In genomic region chr4:90127706-90128345, GRCh38 we compare ENCODE assay signal across 8 cellular contexts. TPM values are rescaled to one million over a fixed set of nuclear protein-coding genes. Genes with fewer than 3 reads are reported as not detected.
DNase-seq lines count a peak whose midpoint lies in the region; ATAC-seq, FAIRE-seq and TF ChIP-seq lines count a peak whose summit lies in the region.

No MANE protein-coding gene starts in this region.

- CTCF ChIA-PET in H1 (lab: Charles Lee; ENCODE audit: partially characterized antibody): interaction anchor here (1.8 kb wide), 1 partner anchor 22 kb away, joined by 4 read pairs; no protein-coding TSS in a partner anchor

- 2% methylated on average over 42 of the region's 81 CpGs; no CpG with 5 or more reads in 1 of the 2 experiments for WGBS in H1 (ENCODE audit: extremely low coverage in 1 of 2, insufficient coverage in 1 of 2, insufficient read length in 1 of 2, insufficient replicate concordance in 2 of 2, low coverage in 1 of 2, low lambda C conversion rate in 2 of 2, missing lambda C conversion rate in 1 of 2), 2 experiments
- WGBS in aorta, 2 donors: 0 to 1% methylated on average over 39 to 81 of the region's 81 CpGs

- H4K8ac ChIP-seq in H1 (ENCODE audit: extremely low read depth, insufficient read depth, low read length): peak overlapping the region; percentile 60; the same call in 1 of the 2 replicates

- no peak overlapping the region; the same call in 1 of the 2 replicates for H2BK15ac ChIP-seq in H1 (ENCODE audit: low read length)

- H3K23ac ChIP-seq in H1 (ENCODE audit: insufficient read length): no peak overlapping the region

- no peaks in the 10 kb centered on the region for H3K79me2 ChIP-seq in H1 (ENCODE audit: control insufficient read depth in 1 of 2, insufficient read depth in 2 of 2, low read length in 2 of 2)

- DNase-seq in NCI-H1417 (lab: John Stamatoyannopoulos, UW) (peak; percentile 63 to 92 (median 86)), NCI-H1417 treated with DMSO at 0.1 percent for 48 hours (lab: John Stamatoyannopoulos, UW) (no peak), RKO (ENCODE audit: low spot score) (peak; percentile 7), H1 (ENCODE audit: low read depth in 1 of 2, low spot score in 2 of 2) (no peak), mucosa of descending colon (peak in 1 of 3 donors; percentile 65), aorta (peak; percentile 40 to 76), pons (ENCODE audit: low spot score) (no peak)

- peaks cover 13% of the 10 kb centered on the region for H3K23me2 ChIP-seq in H1 (ENCODE audit: low read depth, low read length)

- peak; percentile 28 for ATAC-seq in HG02571 (IDR thresholded peaks at IDR 0.05; ENCODE audit: unreplicated experiment)
- peak; percentile 73 for ATAC-seq in mucosa of descending colon
- ATAC-seq in aorta (ENCODE audit: low FRiP score): peak; percentile 68

- no peak overlapping the region for H2AK5ac ChIP-seq in H1 (ENCODE audit: low read depth, low read length)

- peak overlapping the region; percentile 18; the same call in 1 of the 2 replicates for H2BK12ac ChIP-seq in H1 (ENCODE audit: low read depth, low read length)

- peak overlapping the region; percentile 1 to 46 (median 20); a peak in 6 of 7 replicates for H3K9ac ChIP-seq in H1 (replicated peaks in 1 of 4; ENCODE audit: extremely low read depth in 1 of 4, low read depth in 3 of 4, low read length in 3 of 4)

- H3K27ac ChIP-seq in H1 (ENCODE audit: low read depth, low read length) (no peak overlapping the region), aorta (ENCODE audit: low read depth in 1 of 2, low read length in 2 of 2) (no peak overlapping the region)

- FAIRE-seq in H1 (lab: Jason Lieb, UNC): no peak

- peak overlapping the region; percentile 87 to 92 for H3K4me2 ChIP-seq in H1 (ENCODE audit: insufficient read depth in 1 of 2, low read depth in 2 of 2, low read length in 2 of 2)

- H3K4me1 ChIP-seq in H1 (replicated peaks in 1 of 4; ENCODE audit: control insufficient read depth in 3 of 4, insufficient read depth in 4 of 4, low read length in 3 of 4) (peaks cover 2 to 9% (median 5%) of the 10 kb centered on the region in 4 experiments; a peak in 4 of 7 replicates), mucosa of descending colon (ENCODE audit: low read depth) (no peaks in the 10 kb centered on the region), aorta (ENCODE audit: control insufficient read depth in 1 of 2, insufficient read depth in 2 of 2, low read length in 2 of 2) (no peaks in the 10 kb centered on the region)

- TF ChIP-seq RAD21 in H1 (IDR thresholded peaks at IDR 0.05 in 1 of 2, conservative IDR thresholded peaks at IDR 0.05 in 1 of 2; ENCODE audit: low read depth in 2 of 2, low read length in 2 of 2): no peak

- TF ChIP-seq POLR2A in H1 (IDR thresholded peaks at IDR 0.05; ENCODE audit: control extremely low read depth in 1 of 2, low read depth in 2 of 2, low read length in 2 of 2): no peak

- no peak overlapping the region for H2BK5ac ChIP-seq in H1 (ENCODE audit: low read depth, low read length)

- no peak overlapping the region for H3K56ac ChIP-seq in H1 (replicated peaks; ENCODE audit: insufficient read length, low read depth, low read length)

- no peaks in the 10 kb centered on the region for H4K20me1 ChIP-seq in H1 (replicated peaks in 1 of 2; ENCODE audit: control insufficient read depth in 1 of 2, insufficient read depth in 2 of 2, low read length in 2 of 2)

- peak overlapping the region; percentile 65 for H3K18ac ChIP-seq in H1 (ENCODE audit: extremely low read depth, low read length)

- intact Hi-C loops in mucosa of descending colon (cut with DNase I, micrococcal nuclease): no loop called here
- intact Hi-C loops in aorta (cut with DNase I): no loop called here

- no peak overlapping the region for H2BK120ac ChIP-seq in H1 (replicated peaks; ENCODE audit: low read depth, low read length)

- H3K4ac ChIP-seq in H1 (replicated peaks; ENCODE audit: insufficient read length, low read depth, low read length): no peak overlapping the region

- peak overlapping the region; percentile 46; the same call in 1 of the 2 replicates for H2AFZ ChIP-seq in H1 (ENCODE audit: low read length)

- no peak overlapping the region for H3K14ac ChIP-seq in H1 (ENCODE audit: insufficient read length)

- H3K4me3 ChIP-seq in H1 (ENCODE audit: extremely low read depth in 1 of 4, insufficient read depth in 2 of 4, low read depth in 3 of 4, low read length in 4 of 4) (peak overlapping the region; percentile 69 to 87 (median 78)), mucosa of descending colon (peak overlapping the region; percentile 58), aorta (ENCODE audit: low read length in 2 of 2) (peak overlapping the region; percentile 0 to 71)

- no peaks in the 10 kb centered on the region for H3K79me1 ChIP-seq in H1 (ENCODE audit: low read depth, low read length)

- POLR2A ChIA-PET in H1 (lab: Charles Lee; ENCODE audit: partially characterized antibody): interaction anchor here (1.2 to 1.8 kb wide), 2 partner anchors 8 to 71 kb away, joined by 3 to 4 read pairs; no protein-coding TSS in a partner anchor

- H4K5ac ChIP-seq in H1 (ENCODE audit: insufficient read length, low read depth, low read length): no peak overlapping the region

- no peak for TF ChIP-seq EP300 in H1 (IDR thresholded peaks at IDR 0.05; ENCODE audit: borderline replicate concordance in 1 of 2, low read depth in 2 of 2, low read length in 2 of 2)

- H3K27me3 ChIP-seq in H1 (replicated peaks in 1 of 4; ENCODE audit: control insufficient read depth in 3 of 4, extremely low read depth in 1 of 4, insufficient read depth in 3 of 4, low read length in 3 of 4): peaks cover 0 to 28% (median 14%) of the 10 kb centered on the region in 4 experiments; a peak in 6 of 7 replicates
- peaks cover 0 to 2% of the 10 kb centered on the region in 2 donors for H3K27me3 ChIP-seq in aorta (ENCODE audit: control insufficient read depth in 1 of 2, insufficient read depth in 2 of 2, low read length in 1 of 2)

- H4K91ac ChIP-seq in H1 (replicated peaks; ENCODE audit: insufficient read length, low read length): peak overlapping the region; percentile 46

- no peaks in the 10 kb centered on the region for H3K36me3 ChIP-seq in H1 (ENCODE audit: control insufficient read depth in 2 of 4, insufficient read depth in 4 of 4, low read length in 3 of 4)
- no peaks in the 10 kb centered on the region for H3K36me3 ChIP-seq in mucosa of descending colon (ENCODE audit: low read depth)
- no peaks in the 10 kb centered on the region for H3K36me3 ChIP-seq in aorta (ENCODE audit: control insufficient read depth in 1 of 2, insufficient read depth in 2 of 2, low read length in 1 of 2)

- TF ChIP-seq CTCF in H1 (IDR thresholded peaks at IDR 0.05; ENCODE audit: control extremely low read depth in 1 of 3, insufficient read depth in 1 of 3, low read depth in 1 of 3, low read length in 3 of 3) (no peak), mucosa of descending colon (IDR thresholded peaks at IDR 0.05) (no peak)

- no peaks in the 10 kb centered on the region for H3K9me3 ChIP-seq in H1 (ENCODE audit: insufficient read depth in 2 of 2, low read depth in 1 of 2, low read length in 1 of 2)
- no peaks in the 10 kb centered on the region for H3K9me3 ChIP-seq in mucosa of descending colon
- no peaks in the 10 kb centered on the region for H3K9me3 ChIP-seq in aorta (ENCODE audit: control insufficient read depth, low read length)

- no peak overlapping the region for H2BK20ac ChIP-seq in H1 (ENCODE audit: low read length)

TF ChIP-seq in H1, 55 proteins besides CTCF, POLR2A, EP300 and RAD21 (continues in another document):
- TF ChIP-seq GABPA (IDR thresholded peaks at IDR 0.05; ENCODE audit: borderline replicate concordance, insufficient read depth, low read length) (no peak), HDAC2 (IDR thresholded peaks at IDR 0.05; ENCODE audit: borderline replicate concordance in 1 of 2, low read depth in 2 of 2, low read length in 2 of 2) (0 out of 4 replicates have a peak, but pooled peaks of 1 of the 2 experiments have one; percentile 3), SUZ12 (IDR thresholded peaks at IDR 0.05; ENCODE audit: low read length) (peak; percentile 53; the same call in 1 of the 2 replicates), BCL11A (IDR thresholded peaks at IDR 0.05; ENCODE audit: low read depth in 2 of 2, low read length in 2 of 2) (no peak), ATF2 (IDR thresholded peaks at IDR 0.05; ENCODE audit: low read length) (no peak), ASH2L (IDR thresholded peaks at IDR 0.05; ENCODE audit: low read length) (peak; percentile 57), RXRA (IDR thresholded peaks at IDR 0.05; ENCODE audit: insufficient read depth, low read depth, low read length) (no peak), KDM4A (IDR thresholded peaks at IDR 0.05; ENCODE audit: low read depth, low read length, severe bottlenecking) (peak; percentile 75), E2F6 (IDR thresholded peaks at IDR 0.05) (0 out of 2 replicates have a peak, but pooled peaks have one; percentile 18)

RNA-seq across cellular contexts. Expression of gene CCSER1, which starts 0.6 kb away (rescaled TPM):
- total RNA-seq in H1 (2021; fragmentation: NEBNext Ultra II Directional; extraction: Animal tissue kit (Norgen Biotek cat#: 25700)): 0.84 and 0.90 TPM in 2 replicates
- polyA plus RNA-seq in H1 (2011; rRNA removed) (0.11 and 0.26 TPM in 2 replicates), aorta (1 to 10 TPM in 1 of 2 donors, not detected in 1; 2.0 TPM)
- polyA plus RNA-seq in H1 (2011; cell fraction: cytosol; rRNA removed): 0.41 TPM
- 0.37 TPM for polyA plus RNA-seq in H1 (2011; cell fraction: nucleus; rRNA removed)
- 0.15 to 1.2 TPM (median 0.41 TPM) in 4 replicates for polyA plus RNA-seq in H1 (2012, experiment 1 of 2)
- 0.07 TPM for polyA plus RNA-seq in H1 (2012, experiment 2 of 2)
- 0.20 TPM for polyA plus RNA-seq in H1 (2013, experiment 1 of 2)
- polyA plus RNA-seq in H1 (2013, experiment 2 of 2): 0.33 TPM
- 2.4 and 3.8 TPM in 2 replicates for polyA minus RNA-seq in H1 (2011; rRNA and poly(A)+ RNA removed)
- 0.73 TPM for polyA minus RNA-seq in H1 (2011; cell fraction: cytosol; rRNA and poly(A)+ RNA removed)
- polyA minus RNA-seq in H1 (2011; cell fraction: nucleus; rRNA and poly(A)+ RNA removed): 9.7 TPM
- total RNA-seq in mucosa of descending colon (10 to 100 TPM; 11.1 to 32.4 (median 13.3) TPM), aorta (1 to 10 TPM; 9.3 to 9.5 TPM)

Comparison
In these comparisons a context has a peak if more than half of its experiments do, and no peak if none do; other contexts are left out.
1. DNase-seq: peak in NCI-H1417 (3 of 3), RKO (single experiment) and aorta (2 of 2); none in NCI-H1417 treated with DMSO at 0.1 percent for 48 hours (single experiment), H1 (0 of 2) and pons (single experiment).
2. Peak in every context shown above with its lines, with median percentiles within 50 percentile points of each other: ATAC-seq and H3K4me3 ChIP-seq.